28 cellular contexts compared by ENCODE assay signal in genomic region chr11:56885854-56886253, GRCh38.
"Had no signal": no experiment of that assay in that cellular context is flagged by ENCODE, and none has a peak within 500 bp of the region (broad histone marks: within the 10 kb centered on the region; RNA-seq: fewer than 3 reads in every experiment).

No MANE protein-coding gene starts in this region.

- ATAC-seq: activated T-cell treated with anti-CD3 and anti-CD28 coated beads, Interleukin-2, amount 50 U/mL, for 4 hours; activated T-helper 17 cell treated with anti-CD3 and anti-CD28 coated beads, Interleukin-2, amount 50 U/mL, for 72 hours; Panc1; Right ventricle myocardium inferior; T-cell had no signal

- H3K9me3 Mint-ChIP-seq: activated CD4-positive, alpha-beta memory T cell treated with anti-CD3 and anti-CD28 coated beads for 36 hours; activated CD4-positive, alpha-beta T cell treated with anti-CD3 and anti-CD28 coated beads, Interleukin-2, amount 10 ng/mL, durations not matched to agents 7 days and 5 days; activated naive CD4-positive, alpha-beta T cell treated with anti-CD3 and anti-CD28 coated beads for 36 hours; activated T-cell treated with anti-CD3 and anti-CD28 coated beads, Interleukin-2, amount 50 U/mL, for 4 hours; brain had no signal

- H3K4me1 Mint-ChIP-seq: activated CD4-positive, alpha-beta T cell treated with anti-CD3 and anti-CD28 coated beads, Interleukin-2, amount 10 ng/mL, durations not matched to agents 7 days and 5 days; activated T-helper 17 cell treated with anti-CD3 and anti-CD28 coated beads, Interleukin-2, amount 50 U/mL, for 72 hours; brain; T-cell had no signal

- DNase-seq: activated CD4-positive, alpha-beta memory T cell treated with anti-CD3 and anti-CD28 coated beads for 36 hours; activated CD4-positive, alpha-beta T cell treated with anti-CD3 and anti-CD28 coated beads, Interleukin-2, amount 10 ng/mL, durations not matched to agents 7 days and 5 days; activated CD4-positive, CD25-positive, alpha-beta regulatory T cell; activated CD8-positive, alpha-beta memory T cell treated with anti-CD3 and anti-CD28 coated beads for 24 hours; activated gamma-delta T cell; activated naive CD4-positive, alpha-beta T cell treated with anti-CD3 and anti-CD28 coated beads for 36 hours; activated T-cell treated with anti-CD3 and anti-CD28 coated beads, Interleukin-2, amount 50 U/mL, for 4 hours; Kasumi-1; NCI-H1105 treated with DMSO at 0.1 percent for 48 hours; NCI-H146; NCI-H187 treated with DMSO at 0.1 percent for 48 hours; NCI-H2107; NCI-H510A treated with DMSO at 0.1 percent for 48 hours; NCI-H69; NK-92 treated with Interleukin-12 subunit alpha and Interleukin-12 subunit beta, amount 100 ng/mL, for 24 hours; RPMI8226; T-cell; T-helper 2 cell; T1000 had no signal

- FAIRE-seq: astrocyte, TTC549 had no signal

- H3K27me3 Mint-ChIP-seq: activated CD4-positive, alpha-beta memory T cell treated with anti-CD3 and anti-CD28 coated beads for 36 hours; activated T-helper 17 cell treated with anti-CD3 and anti-CD28 coated beads, Interleukin-2, amount 50 U/mL, for 72 hours; T-cell had no signal

- H3K27ac Mint-ChIP-seq: activated CD4-positive, alpha-beta memory T cell treated with anti-CD3 and anti-CD28 coated beads for 36 hours; activated CD4-positive, alpha-beta T cell treated with anti-CD3 and anti-CD28 coated beads, Interleukin-2, amount 10 ng/mL, durations not matched to agents 7 days and 5 days; activated naive CD4-positive, alpha-beta T cell treated with anti-CD3 and anti-CD28 coated beads for 36 hours; activated naive CD8-positive, alpha-beta T cell; activated T-helper 17 cell treated with anti-CD3 and anti-CD28 coated beads, Interleukin-2, amount 50 U/mL, for 72 hours; brain; T-cell had no signal

- H3K27ac ChIP-seq: SK-N-MC, VCaP had no signal

- H3K36me3 Mint-ChIP-seq: activated CD4-positive, alpha-beta memory T cell treated with anti-CD3 and anti-CD28 coated beads for 36 hours; activated naive CD8-positive, alpha-beta T cell; brain; T-cell had no signal

- H3K4me3 Mint-ChIP-seq: activated CD4-positive, alpha-beta memory T cell treated with anti-CD3 and anti-CD28 coated beads for 36 hours; activated CD4-positive, alpha-beta T cell treated with anti-CD3 and anti-CD28 coated beads, Interleukin-2, amount 10 ng/mL, durations not matched to agents 7 days and 5 days; activated naive CD4-positive, alpha-beta T cell treated with anti-CD3 and anti-CD28 coated beads for 36 hours; activated naive CD8-positive, alpha-beta T cell; activated T-cell treated with anti-CD3 and anti-CD28 coated beads, Interleukin-2, amount 50 U/mL, for 4 hours; activated T-helper 17 cell treated with anti-CD3 and anti-CD28 coated beads, Interleukin-2, amount 50 U/mL, for 72 hours; brain; T-cell had no signal

- H3K4me3 ChIP-seq: SK-N-MC had no signal
